ENCODE assay signal across 1 cellular context in genomic region chr19:9070066-9070465, GRCh38.
TF ChIP-seq lines count a peak whose summit lies in the region.

No MANE protein-coding gene starts in this region.

TF ChIP-seq in WTC11, 78 proteins besides CTCF, POLR2A, EP300 and RAD21 (continued from another document):
- TF ChIP-seq, protein P1, sequence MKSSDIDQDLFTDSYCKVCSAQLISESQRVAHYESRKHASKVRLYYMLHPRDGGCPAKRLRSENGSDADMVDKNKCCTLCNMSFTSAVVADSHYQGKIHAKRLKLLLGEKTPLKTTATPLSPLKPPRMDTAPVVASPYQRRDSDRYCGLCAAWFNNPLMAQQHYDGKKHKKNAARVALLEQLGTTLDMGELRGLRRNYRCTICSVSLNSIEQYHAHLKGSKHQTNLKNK (CRISPR knock-in tag; IDR thresholded peaks at IDR 0.05), result no peak
- no peak for TF ChIP-seq FOXP4 (CRISPR knock-in tag; IDR thresholded peaks at IDR 0.05)
- no peak for TF ChIP-seq ZNF671 (CRISPR knock-in tag; IDR thresholded peaks at IDR 0.05)
- TF ChIP-seq GRHL2 (CRISPR knock-in tag; IDR thresholded peaks at IDR 0.05; ENCODE audit: insufficient replicate concordance, severe bottlenecking), result no peak
- TF ChIP-seq MAX (CRISPR knock-in tag; IDR thresholded peaks at IDR 0.05), result peak; percentile 18; the same call in 1 of the 2 replicates
- TF ChIP-seq E2F1 (CRISPR knock-in tag; IDR thresholded peaks at IDR 0.05), result no peak
- TF ChIP-seq NR1H2 (CRISPR knock-in tag; IDR thresholded peaks at IDR 0.05), result no peak
- TF ChIP-seq RORB (CRISPR knock-in tag; IDR thresholded peaks at IDR 0.05), result no peak
- no peak for TF ChIP-seq PREB (CRISPR knock-in tag; IDR thresholded peaks at IDR 0.05; ENCODE audit: borderline replicate concordance)
- no peak for TF ChIP-seq ZNF138 (CRISPR knock-in tag; conservative IDR thresholded peaks at IDR 0.05)
